In genomic region chr4:85673540-85673939, GRCh38 we compare ENCODE assay signal across 16 cellular contexts.
DNase-seq lines count a peak whose midpoint lies in the region; ATAC-seq and TF ChIP-seq lines count a peak whose summit lies in the region.
"Had no signal": no experiment of that assay in that cellular context is flagged by ENCODE, and none has a peak within 500 bp of the region (broad histone marks: within the 10 kb centered on the region; RNA-seq: fewer than 3 reads in every experiment).

No MANE protein-coding gene starts in this region.

- TF ChIP-seq POLR2A in testis (IDR thresholded peaks at IDR 0.05): no peak
- TF ChIP-seq POLR2A in adrenal gland (IDR thresholded peaks at IDR 0.05): no peak

- TF ChIP-seq CTCF in testis (IDR thresholded peaks at IDR 0.05) (no peak), adrenal gland (IDR thresholded peaks at IDR 0.05) (no peak)

- no peak overlapping the region for H3K4me3 ChIP-seq in testis
- no peak overlapping the region for H3K4me3 ChIP-seq in adrenal gland

- DNase-seq in testis (no peak), NCI-H1105 (lab: John Stamatoyannopoulos, UW) (no peak), adrenal gland (no peak), AML-193 (lab: John Stamatoyannopoulos, UW) (no peak)
- DNase-seq: Calu3, H9, IMR-90, MV-4-11, NCI-H1436, NCI-H2081, NCI-H510A treated with DMSO at 0.1 percent for 48 hours, RPMI8226 had no signal

- ATAC-seq in GM18498 (IDR thresholded peaks at IDR 0.05; ENCODE audit: unreplicated experiment): peak; percentile 55
- peak; percentile 54 for ATAC-seq in HG02588 (IDR thresholded peaks at IDR 0.05; ENCODE audit: unreplicated experiment)
- peak; percentile 48 for ATAC-seq in HG03442 (IDR thresholded peaks at IDR 0.05; ENCODE audit: unreplicated experiment)

- H3K27me3 ChIP-seq in layer of hippocampus (ENCODE audit: control insufficient read depth, insufficient read depth, low read length): no peaks in the 10 kb centered on the region
- H3K27me3 ChIP-seq in testis: no peaks in the 10 kb centered on the region
- no peaks in the 10 kb centered on the region for H3K27me3 ChIP-seq in adrenal gland

- no peaks in the 10 kb centered on the region for H3K36me3 ChIP-seq in testis (ENCODE audit: low read depth, missing control alignments)
- H3K36me3 ChIP-seq in adrenal gland (replicated peaks in 1 of 2): no peaks in the 10 kb centered on the region

- intact Hi-C loops in testis (cut with DNase I; ENCODE audit: low total_unique reads): no loop called here
- intact Hi-C loops in adrenal gland (cut with DNase I): no loop called here

- WGBS in testis, 2 donors: 90 to 92% methylated on average over 2 of the region's 2 CpGs
- 83 to 94% (median 89%) methylated on average over 2 of the region's 2 CpGs for WGBS in adrenal gland, 4 donors

- H3K27ac ChIP-seq in layer of hippocampus (ENCODE audit: low read depth, low read length): peak overlapping the region; percentile 38
- no peak overlapping the region for H3K27ac ChIP-seq in testis
- H3K27ac ChIP-seq in adrenal gland: no peak overlapping the region

- H3K4me1 ChIP-seq in testis: no peaks in the 10 kb centered on the region
- no peaks in the 10 kb centered on the region for H3K4me1 ChIP-seq in adrenal gland (replicated peaks in 1 of 2)

- H3K9me3 ChIP-seq in testis (no peaks in the 10 kb centered on the region), adrenal gland (replicated peaks in 1 of 3) (no peaks in the 10 kb centered on the region)
